12 cellular contexts compared by ENCODE assay signal in the genomic region with DNA sequence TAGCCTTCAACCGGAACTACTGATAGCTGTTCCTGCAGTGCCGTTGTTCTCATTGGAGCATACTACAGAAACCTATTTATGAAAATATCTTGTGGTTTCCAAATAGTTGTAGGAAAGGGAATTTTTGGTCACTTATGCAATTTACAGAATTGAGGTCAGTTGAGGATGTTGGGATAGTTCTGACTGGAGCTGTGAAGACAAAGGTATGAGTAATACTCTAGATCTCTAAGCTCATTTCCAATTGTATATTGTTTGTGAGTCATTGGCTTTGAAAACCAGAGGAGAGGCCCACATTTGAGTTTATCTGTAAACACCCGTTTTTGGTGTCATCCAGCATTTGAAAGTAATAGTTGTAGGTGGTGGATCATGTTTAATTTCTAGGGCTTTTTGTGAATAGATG.
DNase-seq lines count a peak whose midpoint lies in the region; ATAC-seq and TF ChIP-seq lines count a peak whose summit lies in the region.
"Had no signal": no experiment of that assay in that cellular context is flagged by ENCODE, and none has a peak within 500 bp of the region (broad histone marks: within the 10 kb centered on the region; RNA-seq: fewer than 3 reads in every experiment).

No MANE protein-coding gene starts in this region.

- H3K4me2 ChIP-seq in SK-N-SH, result no peak overlapping the region; the same call in 1 of the 2 replicates

- H3K9ac ChIP-seq in SK-N-SH, result peak overlapping the region; percentile 19; the same call in 1 of the 2 replicates

- H3K27me3 ChIP-seq in SK-N-SH (ENCODE audit: insufficient read depth), result no peaks in the 10 kb centered on the region

- no peaks in the 10 kb centered on the region for H3K4me1 Mint-ChIP-seq in CD14-positive monocyte
- H3K4me1 Mint-ChIP-seq: stimulated activated effector memory CD8-positive, alpha-beta T cell treated with anti-CD3 and anti-CD28 coated beads, Interleukin-12 subunit alpha, Interleukin-12 subunit beta, amount 100 ng/mL, for 72 hours had no signal

- no peak for TF ChIP-seq RAD21 in SK-N-SH (IDR thresholded peaks at IDR 0.05; ENCODE audit: low read length)

- 58% methylated on average over 3 of the region's 3 CpGs for WGBS in SK-N-SH (ENCODE audit: low lambda C conversion rate)

- no peak for TF ChIP-seq CTCF in SK-N-SH (IDR thresholded peaks at IDR 0.05)
- no peak for TF ChIP-seq CTCF in fibroblast of the aortic adventitia (IDR thresholded peaks at IDR 0.05; ENCODE audit: insufficient read depth, low read length)
- TF ChIP-seq CTCF in CD14-positive monocyte (IDR thresholded peaks at IDR 0.05), result no peak

- H3K9me3 Mint-ChIP-seq in CD14-positive monocyte, result peaks cover 0 to 1% (median 0%) of the 10 kb centered on the region in 7 donors
- H3K9me3 Mint-ChIP-seq: stimulated activated effector memory CD8-positive, alpha-beta T cell treated with anti-CD3 and anti-CD28 coated beads, Interleukin-12 subunit alpha, Interleukin-12 subunit beta, amount 100 ng/mL, for 72 hours had no signal

- H3K4me1 ChIP-seq in SK-N-SH (ENCODE audit: control insufficient read depth in 1 of 2, insufficient read depth in 2 of 2, low read depth in 1 of 2, low read length in 1 of 2), result peaks cover 0 to 42% of the 10 kb centered on the region in 2 experiments; a peak in 2 of 4 replicates

- intact Hi-C loops in CD14-positive monocyte (cut with micrococcal nuclease), result no loop called here
- intact Hi-C loops in left ventricle myocardium superior (cut with micrococcal nuclease), result no loop called here

- H3K27ac ChIP-seq in SK-N-SH (ENCODE audit: low read depth in 2 of 2, low read length in 1 of 2), result peak overlapping the region in 1 of 2 experiments; percentile 74; a peak in 2 of 4 replicates

- H3K4me3 ChIP-seq in SK-N-SH (ENCODE audit: low read depth in 2 of 2, low read length in 1 of 2) (no peak overlapping the region), fibroblast of the aortic adventitia (ENCODE audit: low read depth, low read length) (no peak overlapping the region)

- peaks cover 21% of the 10 kb centered on the region for H3F3A ChIP-seq in SK-N-SH (replicated peaks; ENCODE audit: insufficient read depth)

- H3K36me3 Mint-ChIP-seq in CD14-positive monocyte, result no peaks in the 10 kb centered on the region
- H3K36me3 Mint-ChIP-seq: stimulated activated effector memory CD8-positive, alpha-beta T cell treated with anti-CD3 and anti-CD28 coated beads, Interleukin-12 subunit alpha, Interleukin-12 subunit beta, amount 100 ng/mL, for 72 hours had no signal

- DNase-seq in H4 (ENCODE audit: low spot score) (peak; percentile 92), SK-N-SH (no peak), fibroblast of the aortic adventitia (ENCODE audit: low read depth) (peak; percentile 94), stromal cell of bone marrow (ENCODE audit: low read depth) (peak; percentile 86), CD14-positive monocyte (ENCODE audit: low spot score) (no peak), left ventricle myocardium superior (no peak)
- DNase-seq: activated T-cell treated with anti-CD3 and anti-CD28 coated beads, Interleukin-2, amount 50 U/mL, for 1 hour; aorta; NCI-H510A; SHP77 had no signal

- no peak overlapping the region for H3K4me3 Mint-ChIP-seq in CD14-positive monocyte
- H3K4me3 Mint-ChIP-seq: stimulated activated effector memory CD8-positive, alpha-beta T cell treated with anti-CD3 and anti-CD28 coated beads, Interleukin-12 subunit alpha, Interleukin-12 subunit beta, amount 100 ng/mL, for 72 hours had no signal

- H3K9me2 ChIP-seq in SK-N-SH, result no peaks in the 10 kb centered on the region

- H3K36me3 ChIP-seq in SK-N-SH (replicated peaks in 1 of 2; ENCODE audit: control insufficient read depth in 1 of 2, insufficient read depth in 2 of 2, low read length in 1 of 2), result no peaks in the 10 kb centered on the region

- H2AFZ ChIP-seq in SK-N-SH (ENCODE audit: low read depth), result no peak overlapping the region

- ATAC-seq in left ventricle myocardium superior (no peak), HG03095 (IDR thresholded peaks at IDR 0.05; ENCODE audit: unreplicated experiment) (no peak)
- ATAC-seq: stimulated activated effector memory CD8-positive, alpha-beta T cell treated with anti-CD3 and anti-CD28 coated beads, Interleukin-12 subunit alpha, Interleukin-12 subunit beta, amount 100 ng/mL, for 72 hours had no signal

- no peak overlapping the region for H3K27ac Mint-ChIP-seq in CD14-positive monocyte
- H3K27ac Mint-ChIP-seq: stimulated activated effector memory CD8-positive, alpha-beta T cell treated with anti-CD3 and anti-CD28 coated beads, Interleukin-12 subunit alpha, Interleukin-12 subunit beta, amount 100 ng/mL, for 72 hours had no signal

- no peaks in the 10 kb centered on the region for H3K9me3 ChIP-seq in SK-N-SH

- TF ChIP-seq EP300 in SK-N-SH (IDR thresholded peaks at IDR 0.05; ENCODE audit: borderline replicate concordance in 1 of 2, low read depth in 1 of 2, low read length in 1 of 2), result peak in 1 of 2 experiments; percentile 38; a peak in 2 of 4 replicates

- CTCF ChIA-PET in SK-N-SH (lab: Yijun Ruan, JAX), result interaction anchor here (3.9 kb wide), 1 partner anchor 317 kb away, joined by 21 read pairs; no protein-coding TSS in a partner anchor

- POLR2A ChIA-PET in SK-N-SH (lab: Yijun Ruan, JAX), result no interaction called here

- H4K20me1 ChIP-seq in SK-N-SH (ENCODE audit: insufficient read depth), result no peaks in the 10 kb centered on the region

- no peaks in the 10 kb centered on the region for H3K27me3 Mint-ChIP-seq in CD14-positive monocyte (ENCODE audit: low read depth in 3 of 3)

- no peaks in the 10 kb centered on the region for H3K79me2 ChIP-seq in SK-N-SH (ENCODE audit: insufficient read depth)

TF ChIP-seq in SK-N-SH, 30 proteins besides CTCF, POLR2A, EP300 and RAD21:
- TF ChIP-seq MEF2A (IDR thresholded peaks at IDR 0.05; ENCODE audit: borderline replicate concordance, low read depth) (peak; percentile 24; the same call in 1 of the 2 replicates), JUND (IDR thresholded peaks at IDR 0.05) (peak; percentile 72), RXRA (IDR thresholded peaks at IDR 0.05; ENCODE audit: borderline replicate concordance, low read depth) (peak; percentile 15; the same call in 1 of the 2 replicates), TCF12 (IDR thresholded peaks at IDR 0.05) (peak; percentile 52), SMC3 (IDR thresholded peaks at IDR 0.05; ENCODE audit: low read depth, low read length) (0 out of 2 replicates have a peak, but pooled peaks have one; percentile 8), FOSL2 (IDR thresholded peaks at IDR 0.05; ENCODE audit: borderline replicate concordance, low read depth) (peak; percentile 76; the same call in 1 of the 2 replicates), USF2 (IDR thresholded peaks at IDR 0.05; ENCODE audit: borderline replicate concordance, low read depth, low read length) (no peak)
- TF ChIP-seq, protein P1, sequence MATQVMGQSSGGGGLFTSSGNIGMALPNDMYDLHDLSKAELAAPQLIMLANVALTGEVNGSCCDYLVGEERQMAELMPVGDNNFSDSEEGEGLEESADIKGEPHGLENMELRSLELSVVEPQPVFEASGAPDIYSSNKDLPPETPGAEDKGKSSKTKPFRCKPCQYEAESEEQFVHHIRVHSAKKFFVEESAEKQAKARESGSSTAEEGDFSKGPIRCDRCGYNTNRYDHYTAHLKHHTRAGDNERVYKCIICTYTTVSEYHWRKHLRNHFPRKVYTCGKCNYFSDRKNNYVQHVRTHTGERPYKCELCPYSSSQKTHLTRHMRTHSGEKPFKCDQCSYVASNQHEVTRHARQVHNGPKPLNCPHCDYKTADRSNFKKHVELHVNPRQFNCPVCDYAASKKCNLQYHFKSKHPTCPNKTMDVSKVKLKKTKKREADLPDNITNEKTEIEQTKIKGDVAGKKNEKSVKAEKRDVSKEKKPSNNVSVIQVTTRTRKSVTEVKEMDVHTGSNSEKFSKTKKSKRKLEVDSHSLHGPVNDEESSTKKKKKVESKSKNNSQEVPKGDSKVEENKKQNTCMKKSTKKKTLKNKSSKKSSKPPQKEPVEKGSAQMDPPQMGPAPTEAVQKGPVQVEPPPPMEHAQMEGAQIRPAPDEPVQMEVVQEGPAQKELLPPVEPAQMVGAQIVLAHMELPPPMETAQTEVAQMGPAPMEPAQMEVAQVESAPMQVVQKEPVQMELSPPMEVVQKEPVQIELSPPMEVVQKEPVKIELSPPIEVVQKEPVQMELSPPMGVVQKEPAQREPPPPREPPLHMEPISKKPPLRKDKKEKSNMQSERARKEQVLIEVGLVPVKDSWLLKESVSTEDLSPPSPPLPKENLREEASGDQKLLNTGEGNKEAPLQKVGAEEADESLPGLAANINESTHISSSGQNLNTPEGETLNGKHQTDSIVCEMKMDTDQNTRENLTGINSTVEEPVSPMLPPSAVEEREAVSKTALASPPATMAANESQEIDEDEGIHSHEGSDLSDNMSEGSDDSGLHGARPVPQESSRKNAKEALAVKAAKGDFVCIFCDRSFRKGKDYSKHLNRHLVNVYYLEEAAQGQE (IDR thresholded peaks at IDR 0.05; ENCODE audit: low read depth, low read length), result no peak
- TF ChIP-seq, protein P2, sequence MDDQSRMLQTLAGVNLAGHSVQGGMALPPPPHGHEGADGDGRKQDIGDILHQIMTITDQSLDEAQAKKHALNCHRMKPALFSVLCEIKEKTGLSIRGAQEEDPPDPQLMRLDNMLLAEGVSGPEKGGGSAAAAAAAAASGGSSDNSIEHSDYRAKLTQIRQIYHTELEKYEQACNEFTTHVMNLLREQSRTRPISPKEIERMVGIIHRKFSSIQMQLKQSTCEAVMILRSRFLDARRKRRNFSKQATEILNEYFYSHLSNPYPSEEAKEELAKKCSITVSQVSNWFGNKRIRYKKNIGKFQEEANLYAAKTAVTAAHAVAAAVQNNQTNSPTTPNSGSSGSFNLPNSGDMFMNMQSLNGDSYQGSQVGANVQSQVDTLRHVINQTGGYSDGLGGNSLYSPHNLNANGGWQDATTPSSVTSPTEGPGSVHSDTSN (IDR thresholded peaks at IDR 0.05), result peak; percentile 44

Comparison
In these comparisons a context has a peak if more than half of its experiments do, and no peak if none do; other contexts are left out.
1. DNase-seq: peak in H4 (single experiment), fibroblast of the aortic adventitia (single experiment) and stromal cell of bone marrow (single experiment); none in SK-N-SH (single experiment), CD14-positive monocyte (single experiment) and left ventricle myocardium superior (single experiment).